ENCODE assay signal across 1 cellular context in the genomic region with DNA sequence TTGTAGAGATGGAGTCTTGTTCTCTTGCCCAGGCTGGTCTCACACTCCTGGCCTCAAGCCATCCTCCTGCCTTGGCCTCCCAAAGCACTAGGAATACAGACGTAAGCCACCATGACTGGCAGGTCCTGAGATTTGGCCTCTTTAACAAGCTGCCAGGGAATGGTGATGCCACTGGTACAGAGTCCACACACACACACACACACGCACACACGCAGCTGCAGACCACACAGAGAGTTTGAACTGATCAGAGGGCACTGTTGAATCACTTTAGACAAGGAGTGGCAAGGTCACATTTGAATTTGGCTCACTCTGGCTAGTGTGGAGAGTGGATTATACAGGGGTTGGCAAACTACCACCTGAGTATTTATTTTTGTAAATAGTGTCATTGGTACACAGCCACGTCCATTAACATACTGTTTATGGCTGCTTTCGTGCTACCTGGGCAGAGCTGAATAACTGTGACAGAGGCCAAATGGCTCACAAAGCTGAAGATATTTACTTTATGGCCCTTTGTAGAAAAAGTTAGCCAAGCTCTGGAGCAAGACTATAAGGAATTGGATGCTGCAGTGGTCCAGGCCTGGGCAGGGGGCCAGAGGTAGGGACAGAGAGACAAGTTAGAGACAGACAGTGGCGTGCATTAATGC.
TF ChIP-seq lines count a peak whose summit lies in the region.

No MANE protein-coding gene starts in this region.

TF ChIP-seq in HepG2, 621 proteins besides CTCF, POLR2A, EP300 and RAD21 (continued from another document and continues in another):
- TF ChIP-seq, protein P1, sequence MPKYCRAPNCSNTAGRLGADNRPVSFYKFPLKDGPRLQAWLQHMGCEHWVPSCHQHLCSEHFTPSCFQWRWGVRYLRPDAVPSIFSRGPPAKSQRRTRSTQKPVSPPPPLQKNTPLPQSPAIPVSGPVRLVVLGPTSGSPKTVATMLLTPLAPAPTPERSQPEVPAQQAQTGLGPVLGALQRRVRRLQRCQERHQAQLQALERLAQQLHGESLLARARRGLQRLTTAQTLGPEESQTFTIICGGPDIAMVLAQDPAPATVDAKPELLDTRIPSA (CRISPR knock-in tag; IDR thresholded peaks at IDR 0.05; ENCODE audit: borderline replicate concordance) = no peak
- TF ChIP-seq MYC (CRISPR knock-in tag; IDR thresholded peaks at IDR 0.05; ENCODE audit: borderline replicate concordance) = peak; percentile 21; the same call in 1 of the 2 replicates
- TF ChIP-seq CREB1 (IDR thresholded peaks at IDR 0.05) = peak; percentile 63
- no peak; the same call in 1 of the 2 replicates for TF ChIP-seq CREB1 (CRISPR knock-in tag; IDR thresholded peaks at IDR 0.05)
- no peak for TF ChIP-seq CBX5 (CRISPR knock-in tag; IDR thresholded peaks at IDR 0.05; ENCODE audit: borderline replicate concordance)
- no peak for TF ChIP-seq ZNF749 (CRISPR knock-in tag; IDR thresholded peaks at IDR 0.05; ENCODE audit: borderline replicate concordance)
- TF ChIP-seq, protein P2, sequence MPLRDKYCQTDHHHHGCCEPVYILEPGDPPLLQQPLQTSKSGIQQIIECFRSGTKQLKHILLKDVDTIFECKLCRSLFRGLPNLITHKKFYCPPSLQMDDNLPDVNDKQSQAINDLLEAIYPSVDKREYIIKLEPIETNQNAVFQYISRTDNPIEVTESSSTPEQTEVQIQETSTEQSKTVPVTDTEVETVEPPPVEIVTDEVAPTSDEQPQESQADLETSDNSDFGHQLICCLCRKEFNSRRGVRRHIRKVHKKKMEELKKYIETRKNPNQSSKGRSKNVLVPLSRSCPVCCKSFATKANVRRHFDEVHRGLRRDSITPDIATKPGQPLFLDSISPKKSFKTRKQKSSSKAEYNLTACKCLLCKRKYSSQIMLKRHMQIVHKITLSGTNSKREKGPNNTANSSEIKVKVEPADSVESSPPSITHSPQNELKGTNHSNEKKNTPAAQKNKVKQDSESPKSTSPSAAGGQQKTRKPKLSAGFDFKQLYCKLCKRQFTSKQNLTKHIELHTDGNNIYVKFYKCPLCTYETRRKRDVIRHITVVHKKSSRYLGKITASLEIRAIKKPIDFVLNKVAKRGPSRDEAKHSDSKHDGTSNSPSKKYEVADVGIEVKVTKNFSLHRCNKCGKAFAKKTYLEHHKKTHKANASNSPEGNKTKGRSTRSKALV (CRISPR knock-in tag; IDR thresholded peaks at IDR 0.05) = no peak
- TF ChIP-seq, protein P3, sequence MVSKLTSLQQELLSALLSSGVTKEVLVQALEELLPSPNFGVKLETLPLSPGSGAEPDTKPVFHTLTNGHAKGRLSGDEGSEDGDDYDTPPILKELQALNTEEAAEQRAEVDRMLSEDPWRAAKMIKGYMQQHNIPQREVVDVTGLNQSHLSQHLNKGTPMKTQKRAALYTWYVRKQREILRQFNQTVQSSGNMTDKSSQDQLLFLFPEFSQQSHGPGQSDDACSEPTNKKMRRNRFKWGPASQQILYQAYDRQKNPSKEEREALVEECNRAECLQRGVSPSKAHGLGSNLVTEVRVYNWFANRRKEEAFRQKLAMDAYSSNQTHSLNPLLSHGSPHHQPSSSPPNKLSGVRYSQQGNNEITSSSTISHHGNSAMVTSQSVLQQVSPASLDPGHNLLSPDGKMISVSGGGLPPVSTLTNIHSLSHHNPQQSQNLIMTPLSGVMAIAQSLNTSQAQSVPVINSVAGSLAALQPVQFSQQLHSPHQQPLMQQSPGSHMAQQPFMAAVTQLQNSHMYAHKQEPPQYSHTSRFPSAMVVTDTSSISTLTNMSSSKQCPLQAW (CRISPR knock-in tag; IDR thresholded peaks at IDR 0.05) = peak; percentile 8; the same call in 1 of the 2 replicates
- no peak for TF ChIP-seq RBM22 (optimal IDR thresholded peaks at IDR 0.05; ENCODE audit: low read length)
- TF ChIP-seq ZNF441 (CRISPR knock-in tag; IDR thresholded peaks at IDR 0.05; ENCODE audit: borderline replicate concordance) = no peak
- no peak for TF ChIP-seq KDM5A (IDR thresholded peaks at IDR 0.05; ENCODE audit: borderline replicate concordance, low read length)
- peak; percentile 37; the same call in 1 of the 2 replicates for TF ChIP-seq FOXP1 (IDR thresholded peaks at IDR 0.05)
- peak; percentile 64 for TF ChIP-seq FOXP1 (CRISPR knock-in tag; IDR thresholded peaks at IDR 0.05)
- TF ChIP-seq NAIF1 (CRISPR knock-in tag; IDR thresholded peaks at IDR 0.05; ENCODE audit: borderline replicate concordance) = no peak
- no peak for TF ChIP-seq SMYD3 (CRISPR knock-in tag; IDR thresholded peaks at IDR 0.05)
- TF ChIP-seq, protein P4, sequence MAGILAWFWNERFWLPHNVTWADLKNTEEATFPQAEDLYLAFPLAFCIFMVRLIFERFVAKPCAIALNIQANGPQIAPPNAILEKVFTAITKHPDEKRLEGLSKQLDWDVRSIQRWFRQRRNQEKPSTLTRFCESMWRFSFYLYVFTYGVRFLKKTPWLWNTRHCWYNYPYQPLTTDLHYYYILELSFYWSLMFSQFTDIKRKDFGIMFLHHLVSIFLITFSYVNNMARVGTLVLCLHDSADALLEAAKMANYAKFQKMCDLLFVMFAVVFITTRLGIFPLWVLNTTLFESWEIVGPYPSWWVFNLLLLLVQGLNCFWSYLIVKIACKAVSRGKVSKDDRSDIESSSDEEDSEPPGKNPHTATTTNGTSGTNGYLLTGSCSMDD (CRISPR knock-in tag; IDR thresholded peaks at IDR 0.05) = 0 out of 2 replicates have a peak, but pooled peaks have one; percentile 30
- TF ChIP-seq, protein P5, sequence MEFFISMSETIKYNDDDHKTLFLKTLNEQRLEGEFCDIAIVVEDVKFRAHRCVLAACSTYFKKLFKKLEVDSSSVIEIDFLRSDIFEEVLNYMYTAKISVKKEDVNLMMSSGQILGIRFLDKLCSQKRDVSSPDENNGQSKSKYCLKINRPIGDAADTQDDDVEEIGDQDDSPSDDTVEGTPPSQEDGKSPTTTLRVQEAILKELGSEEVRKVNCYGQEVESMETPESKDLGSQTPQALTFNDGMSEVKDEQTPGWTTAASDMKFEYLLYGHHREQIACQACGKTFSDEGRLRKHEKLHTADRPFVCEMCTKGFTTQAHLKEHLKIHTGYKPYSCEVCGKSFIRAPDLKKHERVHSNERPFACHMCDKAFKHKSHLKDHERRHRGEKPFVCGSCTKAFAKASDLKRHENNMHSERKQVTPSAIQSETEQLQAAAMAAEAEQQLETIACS (CRISPR knock-in tag; IDR thresholded peaks at IDR 0.05) = no peak
- TF ChIP-seq ZNF224 (CRISPR knock-in tag; IDR thresholded peaks at IDR 0.05) = no peak
- TF ChIP-seq, protein P6, sequence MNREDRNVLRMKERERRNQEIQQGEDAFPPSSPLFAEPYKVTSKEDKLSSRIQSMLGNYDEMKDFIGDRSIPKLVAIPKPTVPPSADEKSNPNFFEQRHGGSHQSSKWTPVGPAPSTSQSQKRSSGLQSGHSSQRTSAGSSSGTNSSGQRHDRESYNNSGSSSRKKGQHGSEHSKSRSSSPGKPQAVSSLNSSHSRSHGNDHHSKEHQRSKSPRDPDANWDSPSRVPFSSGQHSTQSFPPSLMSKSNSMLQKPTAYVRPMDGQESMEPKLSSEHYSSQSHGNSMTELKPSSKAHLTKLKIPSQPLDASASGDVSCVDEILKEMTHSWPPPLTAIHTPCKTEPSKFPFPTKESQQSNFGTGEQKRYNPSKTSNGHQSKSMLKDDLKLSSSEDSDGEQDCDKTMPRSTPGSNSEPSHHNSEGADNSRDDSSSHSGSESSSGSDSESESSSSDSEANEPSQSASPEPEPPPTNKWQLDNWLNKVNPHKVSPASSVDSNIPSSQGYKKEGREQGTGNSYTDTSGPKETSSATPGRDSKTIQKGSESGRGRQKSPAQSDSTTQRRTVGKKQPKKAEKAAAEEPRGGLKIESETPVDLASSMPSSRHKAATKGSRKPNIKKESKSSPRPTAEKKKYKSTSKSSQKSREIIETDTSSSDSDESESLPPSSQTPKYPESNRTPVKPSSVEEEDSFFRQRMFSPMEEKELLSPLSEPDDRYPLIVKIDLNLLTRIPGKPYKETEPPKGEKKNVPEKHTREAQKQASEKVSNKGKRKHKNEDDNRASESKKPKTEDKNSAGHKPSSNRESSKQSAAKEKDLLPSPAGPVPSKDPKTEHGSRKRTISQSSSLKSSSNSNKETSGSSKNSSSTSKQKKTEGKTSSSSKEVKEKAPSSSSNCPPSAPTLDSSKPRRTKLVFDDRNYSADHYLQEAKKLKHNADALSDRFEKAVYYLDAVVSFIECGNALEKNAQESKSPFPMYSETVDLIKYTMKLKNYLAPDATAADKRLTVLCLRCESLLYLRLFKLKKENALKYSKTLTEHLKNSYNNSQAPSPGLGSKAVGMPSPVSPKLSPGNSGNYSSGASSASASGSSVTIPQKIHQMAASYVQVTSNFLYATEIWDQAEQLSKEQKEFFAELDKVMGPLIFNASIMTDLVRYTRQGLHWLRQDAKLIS (CRISPR knock-in tag; IDR thresholded peaks at IDR 0.05) = no peak
- TF ChIP-seq TCF7 (IDR thresholded peaks at IDR 0.05; ENCODE audit: low read depth) = no peak; the same call in 1 of the 2 replicates
- TF ChIP-seq, protein P7, sequence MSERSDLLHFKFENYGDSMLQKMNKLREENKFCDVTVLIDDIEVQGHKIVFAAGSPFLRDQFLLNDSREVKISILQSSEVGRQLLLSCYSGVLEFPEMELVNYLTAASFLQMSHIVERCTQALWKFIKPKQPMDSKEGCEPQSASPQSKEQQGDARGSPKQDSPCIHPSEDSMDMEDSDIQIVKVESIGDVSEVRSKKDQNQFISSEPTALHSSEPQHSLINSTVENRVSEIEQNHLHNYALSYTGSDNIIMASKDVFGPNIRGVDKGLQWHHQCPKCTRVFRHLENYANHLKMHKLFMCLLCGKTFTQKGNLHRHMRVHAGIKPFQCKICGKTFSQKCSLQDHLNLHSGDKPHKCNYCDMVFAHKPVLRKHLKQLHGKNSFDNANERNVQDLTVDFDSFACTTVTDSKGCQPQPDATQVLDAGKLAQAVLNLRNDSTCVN (CRISPR knock-in tag; IDR thresholded peaks at IDR 0.05; ENCODE audit: borderline replicate concordance) = no peak
- TF ChIP-seq ZNF720 (CRISPR knock-in tag; IDR thresholded peaks at IDR 0.05) = no peak
- TF ChIP-seq, protein P8, sequence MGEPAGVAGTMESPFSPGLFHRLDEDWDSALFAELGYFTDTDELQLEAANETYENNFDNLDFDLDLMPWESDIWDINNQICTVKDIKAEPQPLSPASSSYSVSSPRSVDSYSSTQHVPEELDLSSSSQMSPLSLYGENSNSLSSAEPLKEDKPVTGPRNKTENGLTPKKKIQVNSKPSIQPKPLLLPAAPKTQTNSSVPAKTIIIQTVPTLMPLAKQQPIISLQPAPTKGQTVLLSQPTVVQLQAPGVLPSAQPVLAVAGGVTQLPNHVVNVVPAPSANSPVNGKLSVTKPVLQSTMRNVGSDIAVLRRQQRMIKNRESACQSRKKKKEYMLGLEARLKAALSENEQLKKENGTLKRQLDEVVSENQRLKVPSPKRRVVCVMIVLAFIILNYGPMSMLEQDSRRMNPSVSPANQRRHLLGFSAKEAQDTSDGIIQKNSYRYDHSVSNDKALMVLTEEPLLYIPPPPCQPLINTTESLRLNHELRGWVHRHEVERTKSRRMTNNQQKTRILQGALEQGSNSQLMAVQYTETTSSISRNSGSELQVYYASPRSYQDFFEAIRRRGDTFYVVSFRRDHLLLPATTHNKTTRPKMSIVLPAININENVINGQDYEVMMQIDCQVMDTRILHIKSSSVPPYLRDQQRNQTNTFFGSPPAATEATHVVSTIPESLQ (CRISPR knock-in tag; conservative IDR thresholded peaks at IDR 0.05) = no peak
- peak; percentile 40; the same call in 1 of the 2 replicates for TF ChIP-seq CEBPG (CRISPR knock-in tag; IDR thresholded peaks at IDR 0.05)
- no peak for TF ChIP-seq ZFP36L2 (CRISPR knock-in tag; IDR thresholded peaks at IDR 0.05)
- TF ChIP-seq NFATC3 (CRISPR knock-in tag; IDR thresholded peaks at IDR 0.05) = no peak
- no peak for TF ChIP-seq RBAK (CRISPR knock-in tag; IDR thresholded peaks at IDR 0.05)
- no peak for TF ChIP-seq SRF (IDR thresholded peaks at IDR 0.05; ENCODE audit: low read depth, low read length)
- no peak for TF ChIP-seq ZNF207 (IDR thresholded peaks at IDR 0.05; ENCODE audit: borderline replicate concordance)
- TF ChIP-seq HES4 (CRISPR knock-in tag; IDR thresholded peaks at IDR 0.05; ENCODE audit: borderline replicate concordance) = no peak
- TF ChIP-seq SNAPC2 (CRISPR knock-in tag; IDR thresholded peaks at IDR 0.05) = no peak
- TF ChIP-seq AKAP8 (CRISPR knock-in tag; IDR thresholded peaks at IDR 0.05) = 0 out of 2 replicates have a peak, but pooled peaks have one; percentile 75
- peak; percentile 70; the same call in 1 of the 2 replicates for TF ChIP-seq LCORL (IDR thresholded peaks at IDR 0.05)
- TF ChIP-seq LCORL (CRISPR knock-in tag; IDR thresholded peaks at IDR 0.05) = peak; percentile 74; the same call in 1 of the 2 replicates
- TF ChIP-seq, protein P9, sequence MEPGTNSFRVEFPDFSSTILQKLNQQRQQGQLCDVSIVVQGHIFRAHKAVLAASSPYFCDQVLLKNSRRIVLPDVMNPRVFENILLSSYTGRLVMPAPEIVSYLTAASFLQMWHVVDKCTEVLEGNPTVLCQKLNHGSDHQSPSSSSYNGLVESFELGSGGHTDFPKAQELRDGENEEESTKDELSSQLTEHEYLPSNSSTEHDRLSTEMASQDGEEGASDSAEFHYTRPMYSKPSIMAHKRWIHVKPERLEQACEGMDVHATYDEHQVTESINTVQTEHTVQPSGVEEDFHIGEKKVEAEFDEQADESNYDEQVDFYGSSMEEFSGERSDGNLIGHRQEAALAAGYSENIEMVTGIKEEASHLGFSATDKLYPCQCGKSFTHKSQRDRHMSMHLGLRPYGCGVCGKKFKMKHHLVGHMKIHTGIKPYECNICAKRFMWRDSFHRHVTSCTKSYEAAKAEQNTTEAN (CRISPR knock-in tag; conservative IDR thresholded peaks at IDR 0.05) = peak; percentile 94
- no peak for TF ChIP-seq RORA (CRISPR knock-in tag; IDR thresholded peaks at IDR 0.05)
- TF ChIP-seq MXI1 (IDR thresholded peaks at IDR 0.05; ENCODE audit: borderline replicate concordance, low read depth, low read length) = no peak; the same call in 2 of the 3 replicates
- TF ChIP-seq ADNP (CRISPR knock-in tag; IDR thresholded peaks at IDR 0.05) = 0 out of 2 replicates have a peak, but pooled peaks have one; percentile 61
- TF ChIP-seq ZBTB1 (CRISPR knock-in tag; IDR thresholded peaks at IDR 0.05; ENCODE audit: borderline replicate concordance) = no peak
- TF ChIP-seq MTA1 (CRISPR knock-in tag; IDR thresholded peaks at IDR 0.05; ENCODE audit: borderline replicate concordance) = no peak
- 0 out of 2 replicates have a peak, but pooled peaks have one; percentile 13 for TF ChIP-seq SOX13 (IDR thresholded peaks at IDR 0.05)
- TF ChIP-seq SOX13 (CRISPR knock-in tag; conservative IDR thresholded peaks at IDR 0.05 in 1 of 2, IDR thresholded peaks at IDR 0.05 in 1 of 2) = no peak
- no peak for TF ChIP-seq RBFOX2 (IDR thresholded peaks at IDR 0.05; ENCODE audit: low read depth, low read length)
- no peak for TF ChIP-seq ZFP90 (CRISPR knock-in tag; IDR thresholded peaks at IDR 0.05; ENCODE audit: borderline replicate concordance)
- TF ChIP-seq SSRP1 (CRISPR knock-in tag; IDR thresholded peaks at IDR 0.05) = peak; percentile 75; the same call in 1 of the 2 replicates
- TF ChIP-seq FOSL2 (CRISPR knock-in tag; IDR thresholded peaks at IDR 0.05) = peak; percentile 73
- no peak for TF ChIP-seq MAFG (CRISPR knock-in tag; IDR thresholded peaks at IDR 0.05)
- no peak for TF ChIP-seq ZNF20 (CRISPR knock-in tag; IDR thresholded peaks at IDR 0.05)
- no peak for TF ChIP-seq ZNF841 (CRISPR knock-in tag; IDR thresholded peaks at IDR 0.05; ENCODE audit: borderline replicate concordance)
- TF ChIP-seq NR2F1 (CRISPR knock-in tag; IDR thresholded peaks at IDR 0.05) = peak in 1 of 2 experiments; percentile 70; a peak in 1 of 4 replicates
